In the genomic region with DNA sequence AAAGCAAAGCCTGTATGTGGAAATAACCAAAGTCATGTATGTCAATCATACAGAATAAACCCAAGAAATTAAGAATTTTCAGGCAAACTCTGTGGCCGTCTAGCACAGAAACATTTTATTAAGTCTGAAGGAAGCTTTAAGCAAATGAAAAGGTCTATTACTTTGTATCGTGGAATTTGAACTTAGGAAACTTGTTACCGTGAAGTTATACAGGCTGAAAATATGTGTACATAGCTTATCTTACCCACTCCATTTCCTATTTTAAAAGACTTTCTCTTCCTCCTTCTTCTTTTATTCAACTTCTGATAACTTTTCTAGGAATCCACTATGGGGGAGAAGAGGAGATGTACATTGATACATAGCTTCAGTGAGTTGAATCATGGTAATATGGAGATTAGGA, we compare ENCODE assay signal across 21 cellular contexts.
"Had no signal": no experiment of that assay in that cellular context is flagged by ENCODE, and none has a peak within 500 bp of the region (broad histone marks: within the 10 kb centered on the region; RNA-seq: fewer than 3 reads in every experiment).

No MANE protein-coding gene starts in this region.

- H3K27ac ChIP-seq: foreskin keratinocyte, right atrium auricular region, sigmoid colon, skin epidermis, thyroid gland had no signal

- H3K9me3 ChIP-seq: right atrium auricular region, sigmoid colon, stomach, thyroid gland had no signal

- H3K4me1 ChIP-seq: foreskin keratinocyte, right atrium auricular region, sigmoid colon, stomach, thyroid gland had no signal

- H3K4me3 ChIP-seq: lung, right atrium auricular region, sigmoid colon, skin epidermis, stomach, thyroid gland had no signal

- H3K36me3 ChIP-seq: right atrium auricular region, sigmoid colon, stomach, thyroid gland had no signal

- H3K4me3 Mint-ChIP-seq: central memory CD8-positive, alpha-beta T cell; dendritic cell treated with granulocyte-macrophage colony-stimulating factor and Interleukin-4, amounts not matched to agents 40 ng/mL and 50 ng/mL, for 4 days; effector memory CD8-positive, alpha-beta T cell; immature natural killer cell; naive thymus-derived CD8-positive, alpha-beta T cell; neural crest cell had no signal

- H3K27ac Mint-ChIP-seq: dendritic cell treated with granulocyte-macrophage colony-stimulating factor and Interleukin-4, amounts not matched to agents 40 ng/mL and 50 ng/mL, for 4 days; effector memory CD8-positive, alpha-beta T cell; immature natural killer cell; naive thymus-derived CD8-positive, alpha-beta T cell had no signal

- DNase-seq: effector memory CD8-positive, alpha-beta T cell; erythroblast; foreskin keratinocyte; immature natural killer cell; left ventricle myocardium superior; mesenchymal stem cell; naive thymus-derived CD8-positive, alpha-beta T cell; posterior cingulate gyrus; sigmoid colon; stimulated activated CD4-positive, alpha-beta T cell treated with anti-CD3 and anti-CD28 coated beads, Interleukin-12 subunit alpha, Interleukin-12 subunit beta, amount 100 ng/mL, for 4 hours; stimulated activated naive CD4-positive, alpha-beta T cell; stomach; substantia nigra; thyroid gland had no signal

- H3K4me1 Mint-ChIP-seq: central memory CD8-positive, alpha-beta T cell; immature natural killer cell; naive thymus-derived CD8-positive, alpha-beta T cell; neural crest cell had no signal

- ATAC-seq: effector memory CD8-positive, alpha-beta T cell; foreskin keratinocyte; left ventricle myocardium superior; naive thymus-derived CD8-positive, alpha-beta T cell had no signal

- H3K36me3 Mint-ChIP-seq: immature natural killer cell; naive thymus-derived CD8-positive, alpha-beta T cell had no signal

- H3K9me3 Mint-ChIP-seq: central memory CD8-positive, alpha-beta T cell; dendritic cell treated with granulocyte-macrophage colony-stimulating factor and Interleukin-4, amounts not matched to agents 40 ng/mL and 50 ng/mL, for 4 days; effector memory CD8-positive, alpha-beta T cell; immature natural killer cell; naive thymus-derived CD8-positive, alpha-beta T cell; neural crest cell had no signal

- H3K27me3 ChIP-seq: foreskin keratinocyte, right atrium auricular region, sigmoid colon, stomach, thyroid gland had no signal

- H3K27me3 Mint-ChIP-seq: central memory CD8-positive, alpha-beta T cell; dendritic cell treated with granulocyte-macrophage colony-stimulating factor and Interleukin-4, amounts not matched to agents 40 ng/mL and 50 ng/mL, for 4 days; effector memory CD8-positive, alpha-beta T cell; naive thymus-derived CD8-positive, alpha-beta T cell had no signal

- FAIRE-seq: keratinocyte had no signal
